ENCODE assay signal across 8 cellular contexts in genomic region chr2:87634971-87635650, GRCh38.
DNase-seq lines count a peak whose midpoint lies in the region; ATAC-seq and TF ChIP-seq lines count a peak whose summit lies in the region.
"Not testable (repeated sequence)": the region's sequence is repeated elsewhere in the genome, so short reads cannot be mapped to it uniquely, and the experiment has no call there.

No MANE protein-coding gene starts in this region.

- H3K79me2 ChIP-seq in GM23248 (ENCODE audit: insufficient read depth), result not testable (repeated sequence)

- H3K36me3 ChIP-seq in A673 (ENCODE audit: insufficient read depth, low read length, poor library complexity, severe bottlenecking); GM23248 (ENCODE audit: low read depth): not testable (repeated sequence)

- DNase-seq in A673 (ENCODE audit: low spot score), result peak; percentile 26
- peak; percentile 21 for DNase-seq in GM23248
- peak; percentile 4 for DNase-seq in RWPE1 (ENCODE audit: low spot score)
- not testable (repeated sequence) for DNase-seq in activated CD8-positive, alpha-beta T cell treated with anti-CD3 and anti-CD28 coated beads, Interleukin-2, amount 10 ng/mL, durations not matched to agents 7 days and 5 days; activated naive CD4-positive, alpha-beta T cell treated with anti-CD3 and anti-CD28 coated beads, Interleukin-2, amount 50 U/mL, for 72 hours (ENCODE audit: low spot score in 2 of 2)
- DNase-seq in ecto neural progenitor cell (ENCODE audit: low spot score), result peak; percentile 48
- DNase-seq in islet precursor cell, result peak; percentile 95
- peak; percentile 4 for DNase-seq in renal cortical epithelial cell (ENCODE audit: low read depth)

- not testable (repeated sequence) for H3K27ac ChIP-seq in A673 (ENCODE audit: low read depth, low read length, poor library complexity, severe bottlenecking)
- peak overlapping the region; percentile 53 for H3K27ac ChIP-seq in GM23248
- peak overlapping the region; percentile 75 for H3K27ac ChIP-seq in RWPE1

- not testable (repeated sequence) for TF ChIP-seq CTCF in A673 (conservative IDR thresholded peaks at IDR 0.05; ENCODE audit: low read depth, low read length); RWPE1 (conservative IDR thresholded peaks at IDR 0.05; ENCODE audit: low read depth)

- H2AFZ ChIP-seq in GM23248, result not testable (repeated sequence)

- in situ Hi-C loops in GM23248 (cut with MboI), result not testable (repeated sequence)

- H3K9me3 Mint-ChIP-seq in activated CD8-positive, alpha-beta T cell treated with anti-CD3 and anti-CD28 coated beads, Interleukin-2, amount 10 ng/mL, durations not matched to agents 7 days and 5 days (ENCODE audit: insufficient read depth); activated naive CD4-positive, alpha-beta T cell treated with anti-CD3 and anti-CD28 coated beads, Interleukin-2, amount 50 U/mL, for 72 hours: not testable (repeated sequence)

- H3K27me3 ChIP-seq in A673 (replicated peaks; ENCODE audit: insufficient read depth, low read depth, low read length, poor library complexity); GM23248 (replicated peaks; ENCODE audit: insufficient read depth): not testable (repeated sequence)

- H3K4me3 Mint-ChIP-seq in activated CD8-positive, alpha-beta T cell treated with anti-CD3 and anti-CD28 coated beads, Interleukin-2, amount 10 ng/mL, durations not matched to agents 7 days and 5 days, result not testable (repeated sequence)

- H3K4me1 ChIP-seq in A673 (ENCODE audit: insufficient read depth, low read length, poor library complexity, severe bottlenecking); GM23248 (ENCODE audit: insufficient read depth): not testable (repeated sequence)

- H3K9me3 ChIP-seq in A673 (ENCODE audit: low read depth, low read length, poor library complexity, severe bottlenecking); GM23248 (ENCODE audit: low read depth): not testable (repeated sequence)

- H3K4me2 ChIP-seq in GM23248 (ENCODE audit: unreplicated experiment), result not testable (repeated sequence)

- POLR2A ChIA-PET in A673 (lab: Charles Lee; ENCODE audit: low non-redundant PET); RWPE1 (lab: Yijun Ruan, JAX; ENCODE audit: low non-redundant PET); activated CD8-positive, alpha-beta T cell treated with anti-CD3 and anti-CD28 coated beads, Interleukin-2, amount 10 ng/mL, durations not matched to agents 7 days and 5 days (lab: Charles Lee): not testable (repeated sequence)

- not testable (repeated sequence) for H3K27me3 Mint-ChIP-seq in activated CD8-positive, alpha-beta T cell treated with anti-CD3 and anti-CD28 coated beads, Interleukin-2, amount 10 ng/mL, durations not matched to agents 7 days and 5 days (ENCODE audit: low read depth)

- not testable (repeated sequence) for H4K20me1 ChIP-seq in GM23248 (ENCODE audit: insufficient read depth)

- H3K4me3 ChIP-seq in A673 (ENCODE audit: low read depth, low read length, poor library complexity, severe bottlenecking); GM23248: not testable (repeated sequence)

- not testable (repeated sequence) for BruUV-seq in A673 (replicated peaks; lab: Mats Ljungman, UMichigan)

- CTCF ChIA-PET in A673 (lab: Charles Lee); RWPE1 (lab: Yijun Ruan, JAX); activated CD8-positive, alpha-beta T cell treated with anti-CD3 and anti-CD28 coated beads, Interleukin-2, amount 10 ng/mL, durations not matched to agents 7 days and 5 days (lab: Charles Lee): not testable (repeated sequence)

- H3K27ac Mint-ChIP-seq in activated CD8-positive, alpha-beta T cell treated with anti-CD3 and anti-CD28 coated beads, Interleukin-2, amount 10 ng/mL, durations not matched to agents 7 days and 5 days, result peak overlapping the region; percentile 52
- peak overlapping the region; percentile 85 to 93 for H3K27ac Mint-ChIP-seq in activated naive CD4-positive, alpha-beta T cell treated with anti-CD3 and anti-CD28 coated beads, Interleukin-2, amount 50 U/mL, for 72 hours

- H3K4me1 Mint-ChIP-seq in activated CD8-positive, alpha-beta T cell treated with anti-CD3 and anti-CD28 coated beads, Interleukin-2, amount 10 ng/mL, durations not matched to agents 7 days and 5 days (ENCODE audit: low read depth), result peaks cover 17% of the 10 kb centered on the region

- ATAC-seq in activated CD8-positive, alpha-beta T cell treated with anti-CD3 and anti-CD28 coated beads, Interleukin-2, amount 10 ng/mL, durations not matched to agents 7 days and 5 days, result peak; percentile 48
- ATAC-seq in activated naive CD4-positive, alpha-beta T cell treated with anti-CD3 and anti-CD28 coated beads, Interleukin-2, amount 50 U/mL, for 72 hours, result peak; percentile 27 to 33

- WGBS in GM23248 (ENCODE audit: low coverage in 1 of 2, low lambda C conversion rate in 2 of 2, missing lambda C conversion rate in 2 of 2), 2 experiments, result 89 to 93% methylated on average over 8 of the region's 10 CpGs

- H3F3A ChIP-seq in GM23248 (ENCODE audit: insufficient read depth), result not testable (repeated sequence)

- H3K36me3 Mint-ChIP-seq in activated CD8-positive, alpha-beta T cell treated with anti-CD3 and anti-CD28 coated beads, Interleukin-2, amount 10 ng/mL, durations not matched to agents 7 days and 5 days (ENCODE audit: low read depth); activated naive CD4-positive, alpha-beta T cell treated with anti-CD3 and anti-CD28 coated beads, Interleukin-2, amount 50 U/mL, for 72 hours: not testable (repeated sequence)

- not testable (repeated sequence) for H3K9me2 ChIP-seq in GM23248 (ENCODE audit: insufficient read depth)

- H3K9ac ChIP-seq in GM23248, result not testable (repeated sequence)

- intact Hi-C loops in A673 (cut with micrococcal nuclease; ENCODE audit: unreplicated experiment), result not testable (repeated sequence)
